Comparison of ENCODE assay signal across 8 cellular contexts in the genomic region with DNA sequence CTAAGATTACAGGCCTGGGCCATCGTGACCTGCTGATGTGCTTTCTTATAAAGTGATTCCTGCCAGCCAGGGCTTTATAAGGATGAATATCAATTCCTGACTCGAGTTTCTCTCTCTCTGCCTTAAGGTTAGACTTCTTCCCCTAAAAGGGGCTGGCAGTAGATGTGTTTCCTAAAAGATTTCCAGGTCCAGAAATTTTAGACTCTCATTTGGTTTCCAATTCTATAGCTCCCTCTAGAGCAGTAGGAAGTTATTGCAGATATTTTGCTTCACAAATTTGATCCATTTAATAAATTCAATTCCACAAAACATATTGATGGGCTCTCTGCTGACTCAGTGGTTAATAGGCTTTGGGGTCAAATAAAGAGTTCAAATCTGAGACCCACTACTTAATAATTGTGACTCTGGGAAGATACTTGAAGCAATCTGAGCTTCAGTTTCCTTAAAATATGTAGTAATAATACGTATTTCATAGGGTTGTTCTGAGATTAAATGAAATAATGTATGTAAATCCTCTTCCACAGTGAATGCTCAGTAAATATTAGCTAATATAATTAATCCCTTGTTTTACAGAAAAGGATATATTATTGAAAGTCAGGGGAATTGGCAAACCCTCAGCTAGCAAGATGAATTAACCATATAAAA. TPM values are rescaled to one million over a fixed set of nuclear protein-coding genes. Genes with fewer than 3 reads are reported as not detected.
DNase-seq lines count a peak whose midpoint lies in the region; ATAC-seq, FAIRE-seq and TF ChIP-seq lines count a peak whose summit lies in the region.

No MANE protein-coding gene starts in this region.

- H3K9me1 ChIP-seq in K562 (ENCODE audit: control insufficient read depth, insufficient read depth, low read length) = no peaks in the 10 kb centered on the region

- H3K79me2 ChIP-seq in K562 (ENCODE audit: control insufficient read depth, insufficient read depth, low read length) = no peaks in the 10 kb centered on the region

- intact Hi-C loops in K562 (cut with micrococcal nuclease) = loop anchor here (1.0 to 2.0 kb wide), 3 partner anchors 25 to 146 kb away; a partner anchor contains a TSS

- H3K27ac ChIP-seq in K562 (ENCODE audit: extremely low read depth, low read depth, low read length) (no peak overlapping the region), tibial nerve (peak overlapping the region in 1 of 4 donors; percentile 46)

- no peak overlapping the region for H2AFZ ChIP-seq in K562 (ENCODE audit: low read depth, low read length)

- in situ Hi-C loops in K562 (cut with MboI) = loop anchor here (5.0 kb wide), 1 partner anchor 156 kb away; no protein-coding TSS in a partner anchor

- H3K4me2 ChIP-seq in K562 (ENCODE audit: insufficient read depth, low read length) = no peak overlapping the region

- WGBS in K562 (ENCODE audit: insufficient coverage, low coverage, missing lambda C conversion rate) = 59% methylated on average over 3 of the region's 3 CpGs
- 66 to 67% methylated on average over 3 of the region's 3 CpGs for WGBS in tibial nerve, 2 donors

- DNase-seq in AG09319 (ENCODE audit: extremely low read depth, low read depth) = no peak
- DNase-seq in GM19239 (ENCODE audit: insufficient read length, low spot score) = no peak
- DNase-seq in NCI-H82 treated with DMSO at 0.1 percent for 48 hours (lab: John Stamatoyannopoulos, UW; ENCODE audit: unreplicated experiment) = peak; percentile 20
- peak; percentile 21 to 58 (median 36) for DNase-seq in K562 (ENCODE audit: extremely low read depth in 1 of 4, low spot score in 3 of 4)
- DNase-seq in iris pigment epithelial cell (ENCODE audit: low read depth) = peak; percentile 47
- DNase-seq in tibial nerve (ENCODE audit: low spot score in 2 of 2) = no peak
- DNase-seq in stimulated activated CD4-positive, alpha-beta T cell treated with anti-CD3 and anti-CD28 coated beads, Interleukin-12 subunit alpha, Interleukin-12 subunit beta, amount 100 ng/mL, for 4 hours = no peak

- no peaks in the 10 kb centered on the region for H3K9me3 ChIP-seq in K562 (replicated peaks; ENCODE audit: control insufficient read depth, insufficient read depth, low read depth, low read length)
- no peaks in the 10 kb centered on the region for H3K9me3 ChIP-seq in tibial nerve

- H3K4me1 ChIP-seq in K562 (replicated peaks in 1 of 2; ENCODE audit: control insufficient read depth in 2 of 2, insufficient read depth in 2 of 2, low read length in 2 of 2) (peaks cover 6 to 18% of the 10 kb centered on the region in 2 experiments; a peak in 4 of 5 replicates), tibial nerve (peaks cover 0 to 20% (median 0%) of the 10 kb centered on the region in 4 donors)

- H3K27me3 ChIP-seq in K562 (ENCODE audit: control insufficient read depth in 2 of 2, insufficient read depth in 2 of 2, low read length in 2 of 2) (no peaks in the 10 kb centered on the region), tibial nerve (no peaks in the 10 kb centered on the region)

- POLR2A ChIA-PET in K562 (lab: Yijun Ruan, JAX) = interaction anchor here (0.6 to 4.6 kb wide), 6 partner anchors 8 to 119 kb away, joined by 3 to 44 read pairs (median 5); a partner anchor contains a TSS

- CTCF ChIA-PET in K562 (lab: Yijun Ruan, JAX; ENCODE audit: low intra/inter-chr PET ratio) = interaction anchor here (1.7 to 2.2 kb wide), 3 partner anchors 25 to 75 kb away, joined by 6 to 9 read pairs (median 7); a partner anchor contains a TSS

- TF ChIP-seq RAD21 in K562 (CRISPR knock-in tag; conservative IDR thresholded peaks at IDR 0.05 in 1 of 2, IDR thresholded peaks at IDR 0.05 in 1 of 2) = peak; percentile 90 to 96

- H3K4me3 ChIP-seq in K562 (no peak overlapping the region), tibial nerve (no peak overlapping the region)

- FAIRE-seq in GM19239 (lab: Jason Lieb, UNC) (peak; percentile 79), K562 (lab: Jason Lieb, UNC) (peak; percentile 32)

- H3K9ac ChIP-seq in K562 (ENCODE audit: insufficient read depth in 1 of 2, low read depth in 2 of 2, low read length in 2 of 2) = no peak overlapping the region

- TF ChIP-seq EP300 in K562 (IDR thresholded peaks at IDR 0.05; ENCODE audit: low read length) = no peak
- no peak for TF ChIP-seq EP300 in tibial nerve (IDR thresholded peaks at IDR 0.05)

- H3K36me3 ChIP-seq in K562 (ENCODE audit: control insufficient read depth, insufficient read depth, low read length) (no peaks in the 10 kb centered on the region), tibial nerve (no peaks in the 10 kb centered on the region)

- TF ChIP-seq CTCF in AG09319 (IDR thresholded peaks at IDR 0.05; ENCODE audit: low read depth, low read length) = peak; percentile 72
- TF ChIP-seq CTCF in K562 (IDR thresholded peaks at IDR 0.05 in 2 of 3, conservative IDR thresholded peaks at IDR 0.05 in 1 of 3; ENCODE audit: insufficient read depth in 2 of 3, low read depth in 1 of 3, low read length in 3 of 3) = peak; percentile 62 to 89 (median 65); a peak in 5 of 6 replicates
- TF ChIP-seq CTCF in tibial nerve (IDR thresholded peaks at IDR 0.05) = peak; percentile 58 to 81 (median 67)

- H4K20me1 ChIP-seq in K562 (replicated peaks; ENCODE audit: control insufficient read depth, insufficient read depth, low read length) = no peaks in the 10 kb centered on the region

- no TSS peak for BruUV-seq in K562 (replicated peaks; lab: Mats Ljungman, UMichigan)

- no peak for TF ChIP-seq POLR2A in K562 (conservative IDR thresholded peaks at IDR 0.05)
- no peak for TF ChIP-seq POLR2A in tibial nerve (IDR thresholded peaks at IDR 0.05)

- ATAC-seq in K562 (no peak), HG03135 (IDR thresholded peaks at IDR 0.05; ENCODE audit: unreplicated experiment) (no peak)

TF ChIP-seq in K562, 482 proteins besides CTCF, POLR2A, EP300 and RAD21 (continues in another document):
- TF ChIP-seq HDGF (IDR thresholded peaks at IDR 0.05) = no peak

RNA-seq across cellular contexts. Expression of a gene that starts 2.1 kb away (rescaled TPM):
- 0.93 and 2.2 TPM in 2 replicates for total RNA-seq in K562 (2011; cell fraction: chromatin; rRNA removed; ENCODE audit: low replicate concordance)
- 1.0 and 1.1 TPM in 2 replicates for total RNA-seq in K562 (2011; cell fraction: nucleolus; rRNA removed)
- 1.0 and 1.8 TPM in 2 replicates for total RNA-seq in K562 (2011; cell fraction: nucleoplasm; rRNA removed)
- total RNA-seq in K562 (2014; rRNA removed) = 1.5 and 1.8 TPM in 2 replicates
- total RNA-seq in K562 (2014; rRNA removed; fragmentation: Illumina TruSeq; extraction: Trizol) = 2.2 and 2.6 TPM in 2 replicates
- 4.0 and 4.3 TPM in 2 replicates for total RNA-seq in K562 (2015; rRNA removed; fragmentation: Illumina TruSeq; extraction: Trizol)
- total RNA-seq in K562 (2021) = 3.2 and 4.1 TPM in 2 replicates
- 3.3 and 4.1 TPM in 2 replicates for polyA plus RNA-seq in K562 (2011; rRNA removed)
- polyA plus RNA-seq in K562 (2011; cell fraction: cytosol; rRNA removed) = 1.2 and 2.3 TPM in 2 replicates
- 1.7 and 2.2 TPM in 2 replicates for polyA plus RNA-seq in K562 (2011; cell fraction: nucleus; rRNA removed)
- polyA plus RNA-seq in K562 (2012) = 4.2 and 5.9 TPM in 2 replicates
- polyA plus RNA-seq in K562 (2014; fragmentation: Illumina TruSeq; extraction: Trizol) = 2.6 and 3.8 TPM in 2 replicates
- polyA plus RNA-seq in K562 (2014; fragmentation: Nextera tagmentation; extraction: Ambion mirVana) = 1 to 10 TPM; 1.0 to 1.6 TPM
- 2.0 and 2.3 TPM in 2 replicates for polyA plus RNA-seq in K562 (2014; rRNA removed)
- polyA minus RNA-seq in K562 (2011; rRNA and poly(A)+ RNA removed) = 3.5 and 4.3 TPM in 2 replicates
- 0.95 and 1.7 TPM in 2 replicates for polyA minus RNA-seq in K562 (2011; cell fraction: cytosol; rRNA and poly(A)+ RNA removed)
- polyA minus RNA-seq in K562 (2011; cell fraction: nucleus; rRNA and poly(A)+ RNA removed) = 0.67 and 1.9 TPM in 2 replicates
- total RNA-seq in tibial nerve = 10 to 100 TPM; 11.7 to 27.1 (median 19.3) TPM

RNA-seq across cellular contexts. Expression of a gene that starts 27.1 kb away (rescaled TPM):
- 410 and 624 TPM in 2 replicates for total RNA-seq in K562 (2011; cell fraction: chromatin; rRNA removed; ENCODE audit: low replicate concordance)
- 454 and 493 TPM in 2 replicates for total RNA-seq in K562 (2011; cell fraction: nucleolus; rRNA removed)
- 734 and 781 TPM in 2 replicates for total RNA-seq in K562 (2011; cell fraction: nucleoplasm; rRNA removed)
- 508 and 518 TPM in 2 replicates for total RNA-seq in K562 (2014; rRNA removed)
- 872 and 963 TPM in 2 replicates for total RNA-seq in K562 (2014; rRNA removed; fragmentation: Illumina TruSeq; extraction: Trizol)
- total RNA-seq in K562 (2015; rRNA removed; fragmentation: Illumina TruSeq; extraction: Trizol) = 938 and 983 TPM in 2 replicates
- total RNA-seq in K562 (2021) = 460 and 518 TPM in 2 replicates
- 1,201 and 1,654 TPM in 2 replicates for polyA plus RNA-seq in K562 (2011; rRNA removed)
- polyA plus RNA-seq in K562 (2011; cell fraction: cytosol; rRNA removed) = 1,148 and 3,009 TPM in 2 replicates
- 172 and 337 TPM in 2 replicates for polyA plus RNA-seq in K562 (2011; cell fraction: nucleus; rRNA removed)
- 946 and 1,158 TPM in 2 replicates for polyA plus RNA-seq in K562 (2012)
- polyA plus RNA-seq in K562 (2014; fragmentation: Illumina TruSeq; extraction: Trizol) = 1,667 and 1,763 TPM in 2 replicates
- 1,000 to 10,000 TPM; 2,823 to 3,138 TPM for polyA plus RNA-seq in K562 (2014; fragmentation: Nextera tagmentation; extraction: Ambion mirVana)
- 981 and 1,032 TPM in 2 replicates for polyA plus RNA-seq in K562 (2014; rRNA removed)
- polyA minus RNA-seq in K562 (2011; rRNA and poly(A)+ RNA removed) = 659 and 661 TPM in 2 replicates
- 257 and 286 TPM in 2 replicates for polyA minus RNA-seq in K562 (2011; cell fraction: cytosol; rRNA and poly(A)+ RNA removed)
- polyA minus RNA-seq in K562 (2011; cell fraction: nucleus; rRNA and poly(A)+ RNA removed) = 69.7 and 112 TPM in 2 replicates
- 1,000 to 10,000 TPM; 2,056 to 2,934 (median 2,402) TPM for total RNA-seq in tibial nerve

RNA-seq across cellular contexts. Expression of a gene that starts 27.3 kb away (rescaled TPM):
- 4.1 and 4.5 TPM in 2 replicates for total RNA-seq in K562 (2011; cell fraction: chromatin; rRNA removed; ENCODE audit: low replicate concordance)
- total RNA-seq in K562 (2011; cell fraction: nucleolus; rRNA removed) = 2.2 and 2.5 TPM in 2 replicates
- total RNA-seq in K562 (2011; cell fraction: nucleoplasm; rRNA removed) = 2.1 and 3.6 TPM in 2 replicates
- total RNA-seq in K562 (2014; rRNA removed) (0.20 and 1.1 TPM in 2 replicates), K562 (2014; rRNA removed; fragmentation: Illumina TruSeq; extraction: Trizol) (0.41 and 0.69 TPM in 2 replicates), K562 (2015; rRNA removed; fragmentation: Illumina TruSeq; extraction: Trizol) (0.98 and 1.2 TPM in 2 replicates), K562 (2021) (0.60 and 0.86 TPM in 2 replicates), tibial nerve (under 1 TPM; 0.30 to 0.98 (median 0.86) TPM)
- polyA plus RNA-seq in K562 (2011; rRNA removed) (0.68 and 1.7 TPM in 2 replicates), K562 (2014; fragmentation: Illumina TruSeq; extraction: Trizol) (0.91 and 1.2 TPM in 2 replicates), K562 (2014; fragmentation: Nextera tagmentation; extraction: Ambion mirVana) (under 1 TPM; 0.77 to 0.89 TPM), K562 (2014; rRNA removed) (0.42 and 0.55 TPM in 2 replicates)
- polyA plus RNA-seq in K562 (2011; cell fraction: cytosol; rRNA removed) = 0.30 and 1.1 TPM in 2 replicates
- polyA plus RNA-seq in K562 (2011; cell fraction: nucleus; rRNA removed) = 7.3 and 7.5 TPM in 2 replicates
- 0.92 and 3.6 TPM in 2 replicates for polyA plus RNA-seq in K562 (2012)
- 0.14 and 1.5 TPM in 2 replicates for polyA minus RNA-seq in K562 (2011; rRNA and poly(A)+ RNA removed)
- polyA minus RNA-seq in K562 (2011; cell fraction: cytosol; rRNA and poly(A)+ RNA removed) = not detected in 2 replicates
- 1.1 and 2.1 TPM in 2 replicates for polyA minus RNA-seq in K562 (2011; cell fraction: nucleus; rRNA and poly(A)+ RNA removed)

Comparison
In these comparisons a context has a peak if more than half of its experiments do, and no peak if none do; other contexts are left out.
1. DNase-seq: peak in NCI-H82 treated with DMSO at 0.1 percent for 48 hours (single experiment), K562 (4 of 4) and iris pigment epithelial cell (single experiment); none in AG09319 (single experiment), GM19239 (single experiment), tibial nerve (0 of 2) and stimulated activated CD4-positive, alpha-beta T cell treated with anti-CD3 and anti-CD28 coated beads, Interleukin-12 subunit alpha, Interleukin-12 subunit beta, amount 100 ng/mL, for 4 hours (single experiment).
2. Peak in every context shown above with its lines, with median percentiles within 50 percentile points of each other: CTCF ChIP-seq.